ENCODE assay signal across 1 cellular context in genomic region chr18:8794133-8794986, GRCh38.
TF ChIP-seq lines count a peak whose summit lies in the region.

No MANE protein-coding gene starts in this region.

TF ChIP-seq in HEK293, 187 proteins besides CTCF, POLR2A, EP300 and RAD21 (continued from another document):
- no peak for TF ChIP-seq REST (tag by site-specific recombination; IDR thresholded peaks at IDR 0.05)
- no peak for TF ChIP-seq ZFHX2 (tag by site-specific recombination; conservative IDR thresholded peaks at IDR 0.05)
- TF ChIP-seq ZNF202 (tag by site-specific recombination; IDR thresholded peaks at IDR 0.05; ENCODE audit: borderline replicate concordance): no peak
- no peak for TF ChIP-seq HOXA7 (CRISPR knock-in tag; IDR thresholded peaks at IDR 0.05; ENCODE audit: borderline replicate concordance)
- TF ChIP-seq KLF17 (tag by site-specific recombination; IDR thresholded peaks at IDR 0.05): no peak
- TF ChIP-seq ZNF19 (tag by site-specific recombination; IDR thresholded peaks at IDR 0.05; ENCODE audit: low read depth): no peak
- TF ChIP-seq KLF10 (tag by site-specific recombination; IDR thresholded peaks at IDR 0.05): no peak
- no peak for TF ChIP-seq ZNF843 (tag by site-specific recombination; IDR thresholded peaks at IDR 0.05)
- no peak for TF ChIP-seq ZNF585B (tag by site-specific recombination; IDR thresholded peaks at IDR 0.05)
- TF ChIP-seq ZNF335 (tag by site-specific recombination; conservative IDR thresholded peaks at IDR 0.05): no peak
- TF ChIP-seq SALL2 (tag by site-specific recombination; IDR thresholded peaks at IDR 0.05; ENCODE audit: borderline replicate concordance): no peak
- no peak for TF ChIP-seq HOXD13 (CRISPR knock-in tag; IDR thresholded peaks at IDR 0.05; ENCODE audit: borderline replicate concordance)
